ENCODE assay signal across 9 cellular contexts in the genomic region with DNA sequence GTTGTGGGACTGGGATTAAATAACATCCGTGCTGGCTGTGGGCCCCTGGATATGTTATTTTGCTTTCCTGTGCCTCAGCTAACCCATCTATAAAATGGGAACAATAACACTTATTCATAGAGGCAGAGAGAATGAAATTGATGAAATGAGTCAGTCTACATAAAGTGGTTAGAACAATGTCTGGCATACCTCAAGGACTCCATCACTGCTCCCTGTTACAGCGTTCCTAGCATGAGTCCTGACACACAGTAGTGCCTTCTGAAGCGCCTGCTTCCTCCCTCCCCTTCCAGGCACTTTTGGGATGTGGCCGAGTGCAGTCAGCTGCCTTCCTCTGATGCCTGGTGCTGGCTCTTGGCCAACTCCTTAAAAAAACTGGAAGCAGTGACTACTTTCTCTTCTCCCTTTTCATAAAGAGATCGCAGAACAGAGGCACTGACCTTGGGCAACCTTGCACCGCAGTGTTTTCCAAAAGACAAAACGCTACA.
A peak's percentile ranks its signal among the peaks of the same experiment; 100 is the strongest.
DNase-seq lines count a peak whose midpoint lies in the region; ATAC-seq and TF ChIP-seq lines count a peak whose summit lies in the region.
"Had no signal": no experiment of that assay in that cellular context is flagged by ENCODE, and none has a peak within 500 bp of the region (broad histone marks: within the 10 kb centered on the region; RNA-seq: fewer than 3 reads in every experiment).

No MANE protein-coding gene starts in this region.

- no peaks in the 10 kb centered on the region for H3K9me3 ChIP-seq in Caco-2
- H3K9me3 ChIP-seq: suprapubic skin had no signal

- H3K36me3 Mint-ChIP-seq in Caco-2 (ENCODE audit: insufficient read depth, unreplicated experiment), result no peaks in the 10 kb centered on the region

- no peak for TF ChIP-seq CTCF in Caco-2 (IDR thresholded peaks at IDR 0.05; ENCODE audit: insufficient read depth in 1 of 2, low read depth in 1 of 2, low read length in 1 of 2, severe bottlenecking in 1 of 2, unreplicated experiment in 1 of 2)

- no peak for ATAC-seq in HG03571 (IDR thresholded peaks at IDR 0.05; ENCODE audit: unreplicated experiment)
- ATAC-seq in GM18870 (IDR thresholded peaks at IDR 0.05; ENCODE audit: unreplicated experiment), result no peak

- H3K4me3 ChIP-seq in Caco-2 (ENCODE audit: low read depth, low read length), result no peak overlapping the region
- H3K4me3 ChIP-seq: suprapubic skin had no signal

- H3K27me3 ChIP-seq in Caco-2 (replicated peaks; ENCODE audit: control insufficient read depth, insufficient read depth, low read length), result no peaks in the 10 kb centered on the region
- H3K27me3 ChIP-seq: suprapubic skin had no signal

- intact Hi-C loops in Caco-2 (cut with micrococcal nuclease; ENCODE audit: unreplicated experiment), result no loop called here

- no peaks in the 10 kb centered on the region for H3K9me3 Mint-ChIP-seq in Caco-2 (ENCODE audit: unreplicated experiment)

- POLR2A ChIA-PET in Caco-2 (lab: Charles Lee), result no interaction called here

- H3K4me3 Mint-ChIP-seq in Caco-2 (ENCODE audit: unreplicated experiment), result no peak overlapping the region

- H3K4me1 Mint-ChIP-seq in Caco-2 (ENCODE audit: low read depth, unreplicated experiment), result peaks cover 8% of the 10 kb centered on the region

- no TSS peak for BruUV-seq in Caco-2 (replicated peaks; lab: Mats Ljungman, UMichigan)

- CTCF ChIA-PET in Caco-2 (lab: Charles Lee), result no interaction called here

- peaks cover 8% of the 10 kb centered on the region for H3K4me1 ChIP-seq in Caco-2

- no peak overlapping the region for H3K27ac Mint-ChIP-seq in Caco-2 (ENCODE audit: unreplicated experiment)

- H3K36me3 ChIP-seq in Caco-2 (ENCODE audit: control insufficient read depth, insufficient read depth, low read length), result no peaks in the 10 kb centered on the region
- H3K36me3 ChIP-seq: suprapubic skin had no signal

- no peaks in the 10 kb centered on the region for H3K27me3 Mint-ChIP-seq in Caco-2 (ENCODE audit: insufficient read depth, unreplicated experiment)

- peak in 11 of 14 donors; percentile 14 to 71 (median 47) for DNase-seq in C1 segment of cervical spinal cord (lab: John Stamatoyannopoulos, UW)
- peak; percentile 38 for DNase-seq in NOMO-1 treated with dmso at 0.1 percent for 144 hours (lab: John Stamatoyannopoulos, UW; ENCODE audit: unreplicated experiment)
- DNase-seq in fibroblast of peridontal ligament (ENCODE audit: extremely low read depth), result peak; percentile 90
- peak; percentile 29 for DNase-seq in occipital lobe (lab: John Stamatoyannopoulos, UW)
- no peak for DNase-seq in Caco-2
- no peak for DNase-seq in OCI-M1 (lab: John Stamatoyannopoulos, UW)

Comparison
In these comparisons a context has a peak if more than half of its experiments do, and no peak if none do; other contexts are left out.
1. DNase-seq: peak in C1 segment of cervical spinal cord (11 of 14), NOMO-1 treated with dmso at 0.1 percent for 144 hours (single experiment), fibroblast of peridontal ligament (single experiment) and occipital lobe (single experiment); none in Caco-2 (0 of 2) and OCI-M1 (single experiment).